In the genomic region with DNA sequence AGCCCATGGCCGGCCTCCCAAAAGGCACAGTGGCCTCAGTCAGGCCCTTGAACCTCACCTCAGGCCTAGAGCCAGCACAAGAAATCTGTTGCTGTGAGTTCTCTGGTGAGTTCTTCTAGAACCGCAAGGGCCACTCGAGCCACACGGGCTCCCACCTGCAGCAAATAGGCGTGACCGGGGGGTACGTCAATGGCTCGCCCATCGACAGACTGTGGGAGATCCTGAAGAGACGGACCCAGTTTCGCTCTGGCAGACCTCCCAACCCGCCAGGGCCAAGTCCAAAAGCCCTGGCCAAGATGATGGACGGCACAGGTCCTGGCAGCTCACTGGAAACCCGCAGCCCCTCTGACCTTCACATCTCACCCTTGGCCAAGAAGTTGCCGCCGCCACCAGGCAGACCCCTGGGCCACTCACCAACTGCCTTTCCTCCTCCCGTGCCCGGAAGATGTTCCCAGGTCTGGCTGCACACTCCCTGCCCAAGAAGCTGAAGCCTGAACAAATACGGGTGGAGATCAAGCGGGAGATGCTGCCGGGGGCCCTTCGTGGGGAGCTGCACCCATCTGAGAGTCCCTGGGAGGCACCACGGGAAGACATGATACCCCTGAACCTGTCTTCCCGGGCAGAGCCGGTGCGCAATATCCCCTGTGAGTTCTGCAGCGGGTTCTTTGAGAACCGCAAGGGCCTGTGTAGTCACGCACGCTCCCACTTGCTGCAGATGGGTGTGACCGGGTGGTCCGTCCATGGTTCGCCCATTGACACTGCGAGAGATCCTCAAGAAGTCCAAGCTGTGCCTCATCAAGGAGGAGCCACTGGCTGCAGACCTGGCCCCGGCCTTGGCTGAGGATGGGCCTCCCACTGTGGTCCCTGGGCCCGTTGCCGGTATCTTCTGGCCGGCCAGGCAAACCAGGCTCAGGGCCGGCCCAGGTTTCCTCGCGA, we compare ENCODE assay signal across 1 cellular context.
TF ChIP-seq lines count a peak whose summit lies in the region.

No MANE protein-coding gene starts in this region.

TF ChIP-seq in IMR-90, 13 proteins besides CTCF, POLR2A, EP300 and RAD21 (continued from another document):
- TF ChIP-seq, protein P1, sequence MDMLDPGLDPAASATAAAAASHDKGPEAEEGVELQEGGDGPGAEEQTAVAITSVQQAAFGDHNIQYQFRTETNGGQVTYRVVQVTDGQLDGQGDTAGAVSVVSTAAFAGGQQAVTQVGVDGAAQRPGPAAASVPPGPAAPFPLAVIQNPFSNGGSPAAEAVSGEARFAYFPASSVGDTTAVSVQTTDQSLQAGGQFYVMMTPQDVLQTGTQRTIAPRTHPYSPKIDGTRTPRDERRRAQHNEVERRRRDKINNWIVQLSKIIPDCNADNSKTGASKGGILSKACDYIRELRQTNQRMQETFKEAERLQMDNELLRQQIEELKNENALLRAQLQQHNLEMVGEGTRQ (IDR thresholded peaks at IDR 0.05; ENCODE audit: low read depth, low read length), result no peak
